16 cellular contexts compared by ENCODE assay signal in the genomic region with DNA sequence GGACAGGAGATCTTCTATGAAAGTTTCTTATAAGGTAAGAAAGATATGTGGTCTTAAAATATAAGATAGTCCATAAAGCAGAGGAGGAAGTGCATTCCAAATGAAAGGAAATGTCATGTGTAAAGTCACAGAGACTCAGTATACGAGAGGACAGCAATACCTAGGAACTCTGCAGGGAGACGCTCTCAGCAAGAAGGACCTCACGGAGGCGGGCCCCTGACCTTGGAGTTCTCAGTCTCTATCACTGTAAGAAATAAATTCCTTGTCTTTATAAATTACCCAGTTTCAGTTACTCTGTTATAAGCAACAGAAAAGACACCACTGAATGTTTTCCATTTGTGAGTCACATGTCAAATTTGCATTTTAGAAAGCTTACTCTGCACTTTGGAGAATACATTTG.
DNase-seq lines count a peak whose midpoint lies in the region; ATAC-seq and TF ChIP-seq lines count a peak whose summit lies in the region.
"Had no signal": no experiment of that assay in that cellular context is flagged by ENCODE, and none has a peak within 500 bp of the region (broad histone marks: within the 10 kb centered on the region; RNA-seq: fewer than 3 reads in every experiment).

No MANE protein-coding gene starts in this region.

- H3K4me3 Mint-ChIP-seq in GM23338 (no peak overlapping the region), H9 (no peak overlapping the region), WTC11 (no peak overlapping the region)
- no peak overlapping the region for H3K4me3 Mint-ChIP-seq in stimulated activated effector memory CD8-positive, alpha-beta T cell treated with anti-CD3 and anti-CD28 coated beads, Interleukin-12 subunit alpha, Interleukin-12 subunit beta, amount 100 ng/mL, for 72 hours
- H3K4me3 Mint-ChIP-seq: CD4-positive, alpha-beta memory T cell had no signal

- no peak overlapping the region for H2AK5ac ChIP-seq in H9 (ENCODE audit: insufficient read length, low read length)

- H3K27ac Mint-ChIP-seq in GM23338, result no peak overlapping the region
- H3K27ac Mint-ChIP-seq in H9, result peak overlapping the region; percentile 24 to 81 (median 27); a peak in 3 of 7 replicates
- H3K27ac Mint-ChIP-seq in WTC11, result peak overlapping the region; percentile 73; the same call in 1 of the 2 replicates
- H3K27ac Mint-ChIP-seq in stimulated activated effector memory CD8-positive, alpha-beta T cell treated with anti-CD3 and anti-CD28 coated beads, Interleukin-12 subunit alpha, Interleukin-12 subunit beta, amount 100 ng/mL, for 72 hours, result no peak overlapping the region
- H3K27ac Mint-ChIP-seq: CD4-positive, alpha-beta memory T cell had no signal

- H4K91ac ChIP-seq in H9 (ENCODE audit: insufficient read length, low read depth, low read length), result no peak overlapping the region

- H2BK5ac ChIP-seq in H9 (ENCODE audit: insufficient read length, low read length), result no peak overlapping the region

- H3F3A ChIP-seq in GM23338 (replicated peaks; ENCODE audit: low read depth) (no peaks in the 10 kb centered on the region), PC-9 (ENCODE audit: insufficient read depth, low read depth) (no peaks in the 10 kb centered on the region)

- no peaks in the 10 kb centered on the region for H3K79me2 ChIP-seq in GM23338 (replicated peaks; ENCODE audit: insufficient read depth)
- H3K79me2 ChIP-seq in H9 (ENCODE audit: insufficient read depth, low read length), result no peaks in the 10 kb centered on the region
- H3K79me2 ChIP-seq in PC-9 (ENCODE audit: low read depth), result no peaks in the 10 kb centered on the region

- H3K4me3 ChIP-seq in GM23338 (no peak overlapping the region), iPS-20b (ENCODE audit: low read length) (peak overlapping the region; percentile 19; the same call in 1 of the 2 replicates), PC-9 (no peak overlapping the region)

- no peak overlapping the region for H3K14ac ChIP-seq in H9 (ENCODE audit: insufficient read depth, low read length)

- H3K27me3 ChIP-seq in GM23338 (ENCODE audit: insufficient read depth) (no peaks in the 10 kb centered on the region), H9 (ENCODE audit: insufficient read depth, low read length) (no peaks in the 10 kb centered on the region), iPS-20b (ENCODE audit: insufficient read depth, low read length) (no peaks in the 10 kb centered on the region), PC-9 (ENCODE audit: insufficient read depth, low read depth) (no peaks in the 10 kb centered on the region)

- CTCF ChIA-PET in WTC11 (lab: Charles Lee) (no interaction called here), PC-9 (lab: Charles Lee) (no interaction called here)

- H2BK15ac ChIP-seq in H9 (ENCODE audit: low read depth, low read length), result no peak overlapping the region

- H3T11ph ChIP-seq in H9 (ENCODE audit: low read length), result no peak overlapping the region

- H3K36me3 Mint-ChIP-seq in GM23338 (ENCODE audit: low read depth) (no peaks in the 10 kb centered on the region), H9 (ENCODE audit: insufficient read depth in 1 of 3, low read depth in 3 of 3) (no peaks in the 10 kb centered on the region), WTC11 (no peaks in the 10 kb centered on the region)
- no peaks in the 10 kb centered on the region for H3K36me3 Mint-ChIP-seq in stimulated activated effector memory CD8-positive, alpha-beta T cell treated with anti-CD3 and anti-CD28 coated beads, Interleukin-12 subunit alpha, Interleukin-12 subunit beta, amount 100 ng/mL, for 72 hours

- H3K9me2 ChIP-seq in GM23338 (ENCODE audit: insufficient read depth) (no peaks in the 10 kb centered on the region), PC-9 (ENCODE audit: insufficient read depth) (no peaks in the 10 kb centered on the region)

- H3K4me2 ChIP-seq in GM23338, result peak overlapping the region; percentile 3; the same call in 1 of the 2 replicates
- no peak overlapping the region for H3K4me2 ChIP-seq in H9 (ENCODE audit: insufficient read depth, insufficient read length, low read length)
- no peak overlapping the region for H3K4me2 ChIP-seq in PC-9

- H2BK20ac ChIP-seq in H9 (ENCODE audit: low read depth, low read length, poor library complexity, severe bottlenecking), result no peak overlapping the region

- H3K9me3 Mint-ChIP-seq in GM23338, result no peaks in the 10 kb centered on the region
- H3K9me3 Mint-ChIP-seq in H9, result no peaks in the 10 kb centered on the region
- H3K9me3 Mint-ChIP-seq in WTC11, result no peaks in the 10 kb centered on the region
- no peaks in the 10 kb centered on the region for H3K9me3 Mint-ChIP-seq in stimulated activated effector memory CD8-positive, alpha-beta T cell treated with anti-CD3 and anti-CD28 coated beads, Interleukin-12 subunit alpha, Interleukin-12 subunit beta, amount 100 ng/mL, for 72 hours
- H3K9me3 Mint-ChIP-seq: CD4-positive, alpha-beta memory T cell had no signal

- H3K9me3 ChIP-seq in H9 (ENCODE audit: control insufficient read depth, low read depth, low read length), result no peaks in the 10 kb centered on the region
- no peaks in the 10 kb centered on the region for H3K9me3 ChIP-seq in iPS-20b (ENCODE audit: insufficient read depth, low read depth, low read length)
- no peaks in the 10 kb centered on the region for H3K9me3 ChIP-seq in PC-9 (ENCODE audit: insufficient read depth, low read depth)

- H2BK12ac ChIP-seq in H9 (ENCODE audit: insufficient read length, low read depth, low read length), result no peak overlapping the region

- intact Hi-C loops in PC-9 (cut with micrococcal nuclease; ENCODE audit: unreplicated experiment), result no loop called here

- no peak for TF ChIP-seq CTCF in GM23338 (conservative IDR thresholded peaks at IDR 0.05; ENCODE audit: low read depth in 2 of 2)
- no peak for TF ChIP-seq CTCF in H9 (conservative IDR thresholded peaks at IDR 0.05)
- TF ChIP-seq CTCF in WTC11 (IDR thresholded peaks at IDR 0.05), result no peak
- no peak for TF ChIP-seq CTCF in PC-9 (conservative IDR thresholded peaks at IDR 0.05)

- H3K4me1 Mint-ChIP-seq in GM23338 (peaks cover 18% of the 10 kb centered on the region), H9 (peaks cover 12 to 14% of the 10 kb centered on the region in 2 experiments), WTC11 (peaks cover 12% of the 10 kb centered on the region)
- no peaks in the 10 kb centered on the region for H3K4me1 Mint-ChIP-seq in stimulated activated effector memory CD8-positive, alpha-beta T cell treated with anti-CD3 and anti-CD28 coated beads, Interleukin-12 subunit alpha, Interleukin-12 subunit beta, amount 100 ng/mL, for 72 hours
- H3K4me1 Mint-ChIP-seq: CD4-positive, alpha-beta memory T cell had no signal

- POLR2A ChIA-PET in WTC11 (lab: Charles Lee), result no interaction called here
- POLR2A ChIA-PET in PC-9 (lab: Charles Lee; ENCODE audit: unreplicated experiment), result no interaction called here

- no peak overlapping the region for H4K5ac ChIP-seq in H9 (ENCODE audit: insufficient read length, low read depth, low read length)

- H3K4me1 ChIP-seq in GM23338 (ENCODE audit: insufficient read depth), result peaks cover 25% of the 10 kb centered on the region
- peaks cover 8% of the 10 kb centered on the region; the same call in 1 of the 2 replicates for H3K4me1 ChIP-seq in H9 (ENCODE audit: insufficient read depth, low read length)
- H3K4me1 ChIP-seq in iPS-20b (ENCODE audit: insufficient read depth, low read length), result peaks cover 32% of the 10 kb centered on the region
- no peaks in the 10 kb centered on the region for H3K4me1 ChIP-seq in PC-9 (replicated peaks; ENCODE audit: insufficient read depth)

- H2AFZ ChIP-seq in GM23338, result no peak overlapping the region
- H2AFZ ChIP-seq in H9 (ENCODE audit: low read length), result no peak overlapping the region
- no peak overlapping the region for H2AFZ ChIP-seq in PC-9

- BruUV-seq in PC-9 (replicated peaks; lab: Mats Ljungman, UMichigan), result no TSS peak

- H3K23ac ChIP-seq in H9 (ENCODE audit: insufficient read length, low read depth, low read length), result no peak overlapping the region

- H3K27me3 Mint-ChIP-seq in GM23338 (ENCODE audit: insufficient read depth, low read depth, poor library complexity), result no peaks in the 10 kb centered on the region
- H3K27me3 Mint-ChIP-seq in H9 (ENCODE audit: low read depth), result no peaks in the 10 kb centered on the region
- no peaks in the 10 kb centered on the region for H3K27me3 Mint-ChIP-seq in WTC11 (ENCODE audit: low read depth)
- H3K27me3 Mint-ChIP-seq: CD4-positive, alpha-beta memory T cell had no signal

- H3K27ac ChIP-seq in GM23338 (ENCODE audit: low read depth), result peak overlapping the region; percentile 8; the same call in 1 of the 2 replicates
- H3K27ac ChIP-seq in H9 (ENCODE audit: insufficient read length, low read depth, low read length), result no peak overlapping the region
- peak overlapping the region; percentile 9 for H3K27ac ChIP-seq in iPS-20b (ENCODE audit: low read length)
- H3K27ac ChIP-seq in PC-9, result no peak overlapping the region

- no peak overlapping the region for H3K18ac ChIP-seq in H9 (ENCODE audit: insufficient read length, low read depth, low read length)

- H3K79me1 ChIP-seq in H9 (ENCODE audit: insufficient read depth, low read depth, low read length, poor library complexity, severe bottlenecking), result no peaks in the 10 kb centered on the region

- no peak overlapping the region for H4K8ac ChIP-seq in H9 (replicated peaks; ENCODE audit: insufficient read length, low read depth, low read length)

- peak; percentile 73 for ATAC-seq in GM23338
- ATAC-seq in WTC11, result peak; percentile 71
- no peak for ATAC-seq in HG03439 (IDR thresholded peaks at IDR 0.05; ENCODE audit: unreplicated experiment)
- no peak for ATAC-seq in stimulated activated effector memory CD8-positive, alpha-beta T cell treated with anti-CD3 and anti-CD28 coated beads, Interleukin-12 subunit alpha, Interleukin-12 subunit beta, amount 100 ng/mL, for 72 hours
- ATAC-seq: HCT116 had no signal

- H3K4ac ChIP-seq in H9 (ENCODE audit: low read depth, low read length), result no peak overlapping the region

- no CpG with 5 or more reads among the region's 4 CpGs for WGBS in H9 (ENCODE audit: extremely low coverage, insufficient read length, low lambda C conversion rate)

- no peak overlapping the region for H2BK120ac ChIP-seq in H9 (ENCODE audit: low read depth, low read length, poor library complexity, severe bottlenecking)

- H3K23me2 ChIP-seq in H9 (ENCODE audit: insufficient read length, low read depth, low read length, poor library complexity, severe bottlenecking), result no peaks in the 10 kb centered on the region

- no peak overlapping the region for H3K9ac ChIP-seq in H9 (ENCODE audit: extremely low read depth, insufficient read length, low read length)
- H3K9ac ChIP-seq in iPS-20b (ENCODE audit: low read depth, low read length), result no peak overlapping the region

- H3K56ac ChIP-seq in H9 (ENCODE audit: insufficient read length, low read depth, low read length), result no peak overlapping the region

- H4K20me1 ChIP-seq in GM23338 (replicated peaks; ENCODE audit: insufficient read depth), result no peaks in the 10 kb centered on the region
- no peaks in the 10 kb centered on the region for H4K20me1 ChIP-seq in H9 (ENCODE audit: control insufficient read depth, insufficient read depth, insufficient read length)
- peaks cover 3% of the 10 kb centered on the region; the same call in 1 of the 2 replicates for H4K20me1 ChIP-seq in PC-9 (ENCODE audit: insufficient read depth)

- no peaks in the 10 kb centered on the region for H3K36me3 ChIP-seq in GM23338 (ENCODE audit: insufficient read depth)
- no peaks in the 10 kb centered on the region for H3K36me3 ChIP-seq in iPS-20b (ENCODE audit: insufficient read depth, low read depth, low read length)
- no peaks in the 10 kb centered on the region for H3K36me3 ChIP-seq in PC-9 (ENCODE audit: low read depth)

- peak; percentile 29 for DNase-seq in GM23338 (ENCODE audit: low spot score)
- DNase-seq in H9, result no peak
- no peak for DNase-seq in WTC11 (ENCODE audit: low spot score)
- no peak for DNase-seq in PC-9
- no peak for DNase-seq in stimulated activated effector memory CD8-positive, alpha-beta T cell treated with anti-CD3 and anti-CD28 coated beads, Interleukin-12 subunit alpha, Interleukin-12 subunit beta, amount 100 ng/mL, for 72 hours (ENCODE audit: low spot score in 2 of 2)
- DNase-seq: C1 segment of cervical spinal cord; Calu3; CD4-positive, alpha-beta memory T cell; COR-L47; DMS53; DMS79 treated with DMSO at 0.1 percent for 48 hours; GF-D8; H7 had no signal

Comparison
In these comparisons a context has a peak if more than half of its experiments do, and no peak if none do; other contexts are left out.
1. ATAC-seq: peak in GM23338 (single experiment) and WTC11 (single experiment); none in HG03439 (single experiment) and stimulated activated effector memory CD8-positive, alpha-beta T cell treated with anti-CD3 and anti-CD28 coated beads, Interleukin-12 subunit alpha, Interleukin-12 subunit beta, amount 100 ng/mL, for 72 hours (single experiment).
2. H3K27ac ChIP-seq: peak in GM23338 (single experiment) and iPS-20b (single experiment); none in H9 (single experiment) and PC-9 (single experiment).
3. H3K27ac Mint-ChIP-seq: peak in H9 (3 of 3) and WTC11 (single experiment); none in GM23338 (single experiment) and stimulated activated effector memory CD8-positive, alpha-beta T cell treated with anti-CD3 and anti-CD28 coated beads, Interleukin-12 subunit alpha, Interleukin-12 subunit beta, amount 100 ng/mL, for 72 hours (single experiment).